In genomic region chr12:132162508-132163031, GRCh38 we compare ENCODE assay signal across 9 cellular contexts. TPM values are rescaled to one million over a fixed set of nuclear protein-coding genes. Genes with fewer than 3 reads are reported as not detected.
A peak's percentile ranks its signal among the peaks of the same experiment; 100 is the strongest.
DNase-seq lines count a peak whose midpoint lies in the region; ATAC-seq and TF ChIP-seq lines count a peak whose summit lies in the region.
"Had no signal": no experiment of that assay in that cellular context is flagged by ENCODE, and none has a peak within 500 bp of the region (broad histone marks: within the 10 kb centered on the region; RNA-seq: fewer than 3 reads in every experiment).

No MANE protein-coding gene starts in this region.

- H3K36me3 ChIP-seq in DND-41 (ENCODE audit: insufficient read depth, low read length) (peaks cover 8% of the 10 kb centered on the region), gastrocnemius medialis (no peaks in the 10 kb centered on the region)

- peaks cover 14% of the 10 kb centered on the region for H4K20me1 ChIP-seq in DND-41 (ENCODE audit: insufficient read depth, low read length)

- H3K27ac ChIP-seq in DND-41 (ENCODE audit: low read length) (no peak overlapping the region), gastrocnemius medialis (no peak overlapping the region)

- H3K27me3 Mint-ChIP-seq in dendritic cell treated with granulocyte-macrophage colony-stimulating factor and Interleukin-4, amounts not matched to agents 40 ng/mL and 50 ng/mL, for 4 days: peaks cover 31% of the 10 kb centered on the region
- H3K27me3 Mint-ChIP-seq: activated naive CD8-positive, alpha-beta T cell had no signal

- peak; percentile 66 for ATAC-seq in DND-41 (ENCODE audit: insufficient read depth, low read depth)
- peak; percentile 31 for ATAC-seq in omental fat pad (ENCODE audit: low FRiP score)
- no peak for ATAC-seq in HG03108 (IDR thresholded peaks at IDR 0.05; ENCODE audit: unreplicated experiment)
- ATAC-seq in gastrocnemius medialis: no peak
- no peak for ATAC-seq in HG03095 (IDR thresholded peaks at IDR 0.05; ENCODE audit: unreplicated experiment)

- in situ Hi-C loops in gastrocnemius medialis (cut with MboI; ENCODE audit: low sequenced_read_pairs in 4 of 4): no loop called here

- intact Hi-C loops in dendritic cell treated with granulocyte-macrophage colony-stimulating factor and Interleukin-4, amounts not matched to agents 40 ng/mL and 50 ng/mL, for 4 days (cut with micrococcal nuclease): no loop called here
- intact Hi-C loops in gastrocnemius medialis (cut with DNase I; ENCODE audit: low total_unique reads): no loop called here

- no peaks in the 10 kb centered on the region for H3K9me3 ChIP-seq in DND-41 (ENCODE audit: insufficient read depth, low read length, severe bottlenecking)
- no peaks in the 10 kb centered on the region for H3K9me3 ChIP-seq in gastrocnemius medialis

- no peak overlapping the region for H2AFZ ChIP-seq in DND-41 (ENCODE audit: low read depth, low read length)

- H3K4me3 Mint-ChIP-seq in dendritic cell treated with granulocyte-macrophage colony-stimulating factor and Interleukin-4, amounts not matched to agents 40 ng/mL and 50 ng/mL, for 4 days: peak overlapping the region; percentile 41

- H3K4me1 Mint-ChIP-seq in dendritic cell treated with granulocyte-macrophage colony-stimulating factor and Interleukin-4, amounts not matched to agents 40 ng/mL and 50 ng/mL, for 4 days (ENCODE audit: low read depth): peaks cover 21% of the 10 kb centered on the region

- TF ChIP-seq POLR2A in gastrocnemius medialis (IDR thresholded peaks at IDR 0.05): no peak

- H3K4me1 ChIP-seq in DND-41 (ENCODE audit: insufficient read depth, low read length) (peaks cover 4% of the 10 kb centered on the region; the same call in 1 of the 2 replicates), gastrocnemius medialis (no peaks in the 10 kb centered on the region)

- TF ChIP-seq CTCF in DND-41 (IDR thresholded peaks at IDR 0.05; ENCODE audit: borderline replicate concordance, extremely low read depth, low read length, poor library complexity, severe bottlenecking) (no peak), omental fat pad (IDR thresholded peaks at IDR 0.05) (no peak), gastrocnemius medialis (IDR thresholded peaks at IDR 0.05 in 4 of 5, conservative IDR thresholded peaks at IDR 0.05 in 1 of 5) (no peak)

- H3K9me3 Mint-ChIP-seq in dendritic cell treated with granulocyte-macrophage colony-stimulating factor and Interleukin-4, amounts not matched to agents 40 ng/mL and 50 ng/mL, for 4 days: peaks cover 18% of the 10 kb centered on the region

- H3K4me3 ChIP-seq in DND-41 (ENCODE audit: low read depth in 1 of 2, low read length in 2 of 2) (no peak overlapping the region), gastrocnemius medialis (no peak overlapping the region)

- no peak for DNase-seq in DND-41
- DNase-seq in NCI-H226: peak; percentile 63
- no peak for DNase-seq in omental fat pad (ENCODE audit: low spot score)
- DNase-seq in NCI-H446 treated with DMSO at 0.1 percent for 48 hours (lab: John Stamatoyannopoulos, UW): no peak
- DNase-seq in gastrocnemius medialis: no peak

- H3K9ac ChIP-seq in DND-41 (ENCODE audit: low read depth, low read length): no peak overlapping the region

- H3K27me3 ChIP-seq in DND-41 (ENCODE audit: insufficient read depth, low read length, poor library complexity): peaks cover 8% of the 10 kb centered on the region
- peaks cover 24 to 36% (median 25%) of the 10 kb centered on the region in 3 donors for H3K27me3 ChIP-seq in gastrocnemius medialis

- H3K27ac Mint-ChIP-seq in dendritic cell treated with granulocyte-macrophage colony-stimulating factor and Interleukin-4, amounts not matched to agents 40 ng/mL and 50 ng/mL, for 4 days: no peak overlapping the region
- H3K27ac Mint-ChIP-seq: activated naive CD8-positive, alpha-beta T cell had no signal

- H3K4me2 ChIP-seq in DND-41 (ENCODE audit: insufficient read depth, low read length): no peak overlapping the region

- no peaks in the 10 kb centered on the region for H3K36me3 Mint-ChIP-seq in dendritic cell treated with granulocyte-macrophage colony-stimulating factor and Interleukin-4, amounts not matched to agents 40 ng/mL and 50 ng/mL, for 4 days (ENCODE audit: low read depth)
- H3K36me3 Mint-ChIP-seq: activated naive CD8-positive, alpha-beta T cell had no signal

- H3K79me2 ChIP-seq in DND-41 (ENCODE audit: insufficient read depth, low read length): no peaks in the 10 kb centered on the region

RNA-seq across cellular contexts. Expression of gene NOC4L, which starts 18.3 kb away (rescaled TPM):
- 10 to 100 TPM in 1 of 4 donors, 1 to 10 TPM in 3; 6.4 to 16.1 (median 9.3) TPM for total RNA-seq in omental fat pad
- 10 to 100 TPM; 11.1 to 24.0 (median 21.2) TPM for total RNA-seq in gastrocnemius medialis

RNA-seq across cellular contexts. Expression of gene DDX51, which starts 18.5 kb away (rescaled TPM):
- total RNA-seq in omental fat pad: 10 to 100 TPM in 2 of 4 donors, 1 to 10 TPM in 2; 6.5 to 32.2 (median 10.4) TPM
- total RNA-seq in gastrocnemius medialis: 1 to 10 TPM; 5.8 to 7.8 (median 6.5) TPM

Comparison
In these comparisons a context has a peak if more than half of its experiments do, and no peak if none do; other contexts are left out.
1. ATAC-seq: peak in DND-41 (single experiment) and omental fat pad (single experiment); none in HG03108 (single experiment), gastrocnemius medialis (0 of 2) and HG03095 (single experiment).